In the genomic region with DNA sequence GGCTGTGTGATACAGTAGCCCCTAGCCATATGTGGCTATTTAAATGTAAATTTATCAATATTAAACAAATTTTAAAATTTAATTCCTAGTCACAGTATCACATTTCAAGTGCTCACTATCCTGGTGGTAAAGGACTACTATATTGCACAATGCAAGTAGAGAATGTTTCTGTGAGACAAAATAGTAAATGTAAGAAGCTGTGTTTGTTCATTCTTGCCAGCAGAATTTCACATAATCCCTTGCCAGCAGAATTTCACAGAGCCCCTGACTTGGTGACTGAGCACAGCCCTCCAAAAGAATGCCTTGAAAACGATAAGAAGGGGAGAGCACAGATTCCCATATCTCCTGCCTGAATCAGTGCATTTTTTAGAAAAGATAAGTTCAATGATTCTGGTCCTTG, we compare ENCODE assay signal across 19 cellular contexts.
"Had no signal": no experiment of that assay in that cellular context is flagged by ENCODE, and none has a peak within 500 bp of the region (broad histone marks: within the 10 kb centered on the region; RNA-seq: fewer than 3 reads in every experiment).

No MANE protein-coding gene starts in this region.

- ATAC-seq: body of pancreas; natural killer cell treated with Interleukin-12 subunit alpha and Interleukin-12 subunit beta and Interleukin-15 and Interleukin-18, amount 100 ng/mL, for 72 hours; stimulated activated naive B cell treated with anti-CD40 and anti-IgM and Interleukin-4, amounts not matched to agents 10 μg/mL and 1 μg/mL and 100 μg/mL, for 72 hours had no signal

- H3K4me1 ChIP-seq: body of pancreas, sigmoid colon had no signal

- H3K9me3 ChIP-seq: body of pancreas, neutrophil, sigmoid colon, thoracic aorta had no signal

- H3K36me3 ChIP-seq: neutrophil, sigmoid colon, thoracic aorta had no signal

- H3K27me3 ChIP-seq: body of pancreas, neutrophil, sigmoid colon had no signal

- DNase-seq: activated CD4-positive, alpha-beta T cell treated with anti-CD3 and anti-CD28 coated beads for 1 hour; activated CD8-positive, alpha-beta memory T cell treated with anti-CD3 and anti-CD28 coated beads for 24 hours; activated gamma-delta T cell treated with Interleukin-2 at 50 U/mL for 16 hours; activated naive CD8-positive, alpha-beta T cell treated with anti-CD3 and anti-CD28 coated beads for 36 hours; body of pancreas; caudate nucleus; endodermal cell; foreskin fibroblast; glutamatergic neuron; hypothalamus; stimulated activated naive B cell treated with anti-CD40 and anti-IgM and Interleukin-4, amounts not matched to agents 10 μg/mL and 1 μg/mL and 100 μg/mL, for 72 hours; SW 1271; T-helper 2 cell had no signal

- H3K27ac ChIP-seq: body of pancreas, neutrophil, sigmoid colon, thoracic aorta, VCaP had no signal

- H3K4me3 ChIP-seq: body of pancreas, lung, sigmoid colon, thoracic aorta had no signal
